ENCODE assay signal across 8 cellular contexts in genomic region chr14:70188292-70188607, GRCh38. TPM values are rescaled to one million over a fixed set of nuclear protein-coding genes. Genes with fewer than 3 reads are reported as not detected.
A peak's percentile ranks its signal among the peaks of the same experiment; 100 is the strongest.
DNase-seq lines count a peak whose midpoint lies in the region; ATAC-seq lines count a peak whose summit lies in the region.

No MANE protein-coding gene starts in this region.

- peaks cover 12% of the 10 kb centered on the region for H3K27me3 ChIP-seq in CD8-positive, alpha-beta memory T cell (ENCODE audit: insufficient read depth, low read length, poor library complexity, severe bottlenecking)
- H3K27me3 ChIP-seq in HAP-1 (ENCODE audit: low read depth) = peaks cover 40% of the 10 kb centered on the region
- H3K27me3 ChIP-seq in iPS-18a (ENCODE audit: control insufficient read depth, insufficient read depth, low read length) = peaks cover 58% of the 10 kb centered on the region
- peaks cover 21 to 63% (median 33%) of the 10 kb centered on the region in 5 donors for H3K27me3 ChIP-seq in subcutaneous abdominal adipose tissue (ENCODE audit: control insufficient read depth in 5 of 5, insufficient read depth in 4 of 5, low read length in 5 of 5)

- peaks cover 13 to 27% (median 18%) of the 10 kb centered on the region in 3 donors for H3K4me1 Mint-ChIP-seq in CD8-positive, alpha-beta memory T cell
- peaks cover 20% of the 10 kb centered on the region for H3K4me1 Mint-ChIP-seq in activated T-cell treated with anti-CD3 and anti-CD28 coated beads, Interleukin-2, amount 50 U/mL, for 72 hours (ENCODE audit: low read depth)

- no peak overlapping the region for H3K27ac ChIP-seq in CD8-positive, alpha-beta memory T cell (ENCODE audit: low read depth, low read length)
- H3K27ac ChIP-seq in iPS-18a (ENCODE audit: low read length) = no peak overlapping the region
- no peak overlapping the region for H3K27ac ChIP-seq in subcutaneous abdominal adipose tissue (ENCODE audit: low read depth, low read length)

- in situ Hi-C loops in HAP-1 (cut with MboI; ENCODE audit: low sequenced_read_pairs) = no loop called here

- no peak overlapping the region for H3K9ac ChIP-seq in iPS-18a (ENCODE audit: low read length)
- no peak overlapping the region for H3K9ac ChIP-seq in subcutaneous abdominal adipose tissue (ENCODE audit: low read length in 5 of 5)

- no peak overlapping the region for H3K4me3 ChIP-seq in CD8-positive, alpha-beta memory T cell (ENCODE audit: low read length)
- H3K4me3 ChIP-seq in HAP-1 (peak overlapping the region; percentile 21), iPS-18a (ENCODE audit: low read length) (peak overlapping the region; percentile 77), subcutaneous abdominal adipose tissue (ENCODE audit: low read depth in 1 of 5, low read length in 5 of 5) (peak overlapping the region; percentile 30 to 57 (median 56))

- H3K27ac Mint-ChIP-seq in CD8-positive, alpha-beta memory T cell = no peak overlapping the region
- no peak overlapping the region for H3K27ac Mint-ChIP-seq in activated T-cell treated with anti-CD3 and anti-CD28 coated beads, Interleukin-2, amount 50 U/mL, for 72 hours

- no peaks in the 10 kb centered on the region for H3K36me3 ChIP-seq in CD8-positive, alpha-beta memory T cell (ENCODE audit: insufficient read depth, low read length)
- H3K36me3 ChIP-seq in HAP-1 (replicated peaks) (no peaks in the 10 kb centered on the region), iPS-18a (ENCODE audit: control insufficient read depth, low read depth, low read length) (no peaks in the 10 kb centered on the region), subcutaneous abdominal adipose tissue (ENCODE audit: control insufficient read depth in 5 of 5, insufficient read depth in 5 of 5, low read length in 5 of 5) (no peaks in the 10 kb centered on the region)

- H3K4me3 Mint-ChIP-seq in CD8-positive, alpha-beta memory T cell = peak overlapping the region; percentile 35 to 91 (median 72)
- peak overlapping the region; percentile 77 to 89 for H3K4me3 Mint-ChIP-seq in activated T-cell treated with anti-CD3 and anti-CD28 coated beads, Interleukin-2, amount 50 U/mL, for 72 hours

- ATAC-seq in activated T-cell treated with anti-CD3 and anti-CD28 coated beads, Interleukin-2, amount 50 U/mL, for 72 hours (replicated peaks in 1 of 2) = peak; percentile 57 to 62
- no peak for ATAC-seq in GM18867 (IDR thresholded peaks at IDR 0.05; ENCODE audit: unreplicated experiment)

- no peak for DNase-seq in CD8-positive, alpha-beta memory T cell
- no peak for DNase-seq in HAP-1 (ENCODE audit: low spot score in 2 of 2)
- DNase-seq in activated T-cell treated with anti-CD3 and anti-CD28 coated beads, Interleukin-2, amount 50 U/mL, for 72 hours = peak; percentile 33 to 39
- no peak for DNase-seq in NOMO-1 treated with DMSO at 0.1 percent for 48 hours (lab: John Stamatoyannopoulos, UW; ENCODE audit: unreplicated experiment)
- no peak for DNase-seq in SIG-M5 treated with dmso at 0.1 percent for 504 hours (lab: John Stamatoyannopoulos, UW; ENCODE audit: unreplicated experiment)

- POLR2A ChIA-PET in CD8-positive, alpha-beta memory T cell (lab: Charles Lee) = no interaction called here

- no peaks in the 10 kb centered on the region for H3K36me3 Mint-ChIP-seq in CD8-positive, alpha-beta memory T cell
- peaks cover 1 to 2% of the 10 kb centered on the region in 2 donors for H3K36me3 Mint-ChIP-seq in activated T-cell treated with anti-CD3 and anti-CD28 coated beads, Interleukin-2, amount 50 U/mL, for 72 hours (ENCODE audit: insufficient read depth in 2 of 2)

- H3K9me3 Mint-ChIP-seq in CD8-positive, alpha-beta memory T cell = peaks cover 0 to 5% (median 0%) of the 10 kb centered on the region in 5 donors
- no peaks in the 10 kb centered on the region for H3K9me3 Mint-ChIP-seq in activated T-cell treated with anti-CD3 and anti-CD28 coated beads, Interleukin-2, amount 50 U/mL, for 72 hours

- no peaks in the 10 kb centered on the region for H3K9me3 ChIP-seq in CD8-positive, alpha-beta memory T cell (ENCODE audit: low read length)
- H3K9me3 ChIP-seq in HAP-1 (no peaks in the 10 kb centered on the region), iPS-18a (ENCODE audit: control insufficient read depth, low read depth, low read length) (no peaks in the 10 kb centered on the region), subcutaneous abdominal adipose tissue (ENCODE audit: control insufficient read depth in 5 of 5, low read length in 5 of 5) (no peaks in the 10 kb centered on the region)

- no peaks in the 10 kb centered on the region for H3K4me1 ChIP-seq in CD8-positive, alpha-beta memory T cell (ENCODE audit: insufficient read depth, low read length)
- H3K4me1 ChIP-seq in HAP-1 (no peaks in the 10 kb centered on the region; the same call in 1 of the 2 replicates), iPS-18a (ENCODE audit: control insufficient read depth, low read depth, low read length) (peaks cover 20% of the 10 kb centered on the region), subcutaneous abdominal adipose tissue (ENCODE audit: control insufficient read depth in 5 of 5, insufficient read depth in 5 of 5, low read length in 5 of 5) (peaks cover 0 to 28% (median 26%) of the 10 kb centered on the region in 5 donors)

- peaks cover 38 to 68% of the 10 kb centered on the region in 2 donors for H3K27me3 Mint-ChIP-seq in CD8-positive, alpha-beta memory T cell
- H3K27me3 Mint-ChIP-seq in activated T-cell treated with anti-CD3 and anti-CD28 coated beads, Interleukin-2, amount 50 U/mL, for 72 hours (ENCODE audit: low read depth) = peaks cover 67% of the 10 kb centered on the region

- CTCF ChIA-PET in CD8-positive, alpha-beta memory T cell (lab: Charles Lee) = no interaction called here

RNA-seq across cellular contexts. Expression of gene SLC8A3, which starts 0.5 kb away (rescaled TPM):
- under 1 TPM in 1 of 2 experiments, not detected in 1; 0.09 TPM for total RNA-seq in CD8-positive, alpha-beta memory T cell
- not detected for polyA plus RNA-seq in CD8-positive, alpha-beta memory T cell
- total RNA-seq in activated T-cell treated with anti-CD3 and anti-CD28 coated beads, Interleukin-2, amount 50 U/mL, for 72 hours = under 1 TPM; 0.55 to 0.93 TPM

Comparison
In these comparisons a context has a peak if more than half of its experiments do, and no peak if none do; other contexts are left out.
1. DNase-seq: peak in activated T-cell treated with anti-CD3 and anti-CD28 coated beads, Interleukin-2, amount 50 U/mL, for 72 hours (2 of 2); none in CD8-positive, alpha-beta memory T cell (0 of 5), HAP-1 (0 of 2), NOMO-1 treated with DMSO at 0.1 percent for 48 hours (single experiment) and SIG-M5 treated with dmso at 0.1 percent for 504 hours (single experiment).